Comparison of ENCODE assay signal across 7 cellular contexts in genomic region chrX:66728818-66729271, GRCh38.
DNase-seq lines count a peak whose midpoint lies in the region; ATAC-seq and TF ChIP-seq lines count a peak whose summit lies in the region.

No MANE protein-coding gene starts in this region.

- H3K9me3 Mint-ChIP-seq in naive thymus-derived CD4-positive, alpha-beta T cell, result peaks cover 0 to 4% (median 0%) of the 10 kb centered on the region in 11 donors
- H3K9me3 Mint-ChIP-seq in stimulated activated naive CD8-positive, alpha-beta T cell treated with anti-CD3 and anti-CD28 coated beads, Interleukin-15, Interleukin-2, amounts not matched to agents 100 ng/mL and 50 ng/mL, for 24 hours, result no peaks in the 10 kb centered on the region

- peak overlapping the region; percentile 42 to 53 (median 44) for H3K4me3 ChIP-seq in esophagus muscularis mucosa
- peak overlapping the region; percentile 82 for H3K4me3 ChIP-seq in naive thymus-derived CD4-positive, alpha-beta T cell (ENCODE audit: low read length)

- peaks cover 0 to 8% (median 0%) of the 10 kb centered on the region in 7 donors for H3K4me1 Mint-ChIP-seq in naive thymus-derived CD4-positive, alpha-beta T cell
- peaks cover 3% of the 10 kb centered on the region for H3K4me1 Mint-ChIP-seq in stimulated activated naive CD8-positive, alpha-beta T cell treated with anti-CD3 and anti-CD28 coated beads, Interleukin-15, Interleukin-2, amounts not matched to agents 100 ng/mL and 50 ng/mL, for 24 hours (ENCODE audit: low read depth)

- TF ChIP-seq CTCF in GM13976 (IDR thresholded peaks at IDR 0.05; ENCODE audit: borderline replicate concordance, control extremely low read depth, extremely low read depth, insufficient read depth, missing control alignments) (peak; percentile 49), esophagus muscularis mucosa (IDR thresholded peaks at IDR 0.05) (peak in 2 of 3 experiments; percentile 35 to 51)

- POLR2A ChIA-PET in naive thymus-derived CD4-positive, alpha-beta T cell (lab: Charles Lee), result no interaction called here

- 28% methylated on average over 15 of the region's 21 CpGs for WGBS in esophagus muscularis mucosa

- in situ Hi-C loops in GM13976 (cut with MboI; ENCODE audit: low sequenced_read_pairs, unreplicated experiment), result loop anchor here (25.0 kb wide), 2 partner anchors 717 to 1142 kb away; no protein-coding TSS in a partner anchor

- DNase-seq in GM13976 (ENCODE audit: low spot score) (peak; percentile 21), NCI-H748 (lab: John Stamatoyannopoulos, UW; ENCODE audit: unreplicated experiment) (peak; percentile 70), activated T-cell treated with anti-CD3 and anti-CD28 coated beads for 4 hours (peak; percentile 15), esophagus muscularis mucosa (ENCODE audit: extremely low spot score) (no peak)
- peak; percentile 25 to 75 (median 68) for DNase-seq in naive thymus-derived CD4-positive, alpha-beta T cell

- intact Hi-C loops in esophagus muscularis mucosa (cut with DNase I), result no loop called here
- intact Hi-C loops in naive thymus-derived CD4-positive, alpha-beta T cell (cut with micrococcal nuclease), result loop anchor here (1.0 to 5.0 kb wide), 7 partner anchors 320 to 1752 kb away; partner anchors contain the start of genes LAS1L (in 1 of the 2) and ZC4H2 (in 1 of the 2)

- H3K27ac ChIP-seq in esophagus muscularis mucosa (replicated peaks in 1 of 4), result no peak overlapping the region
- peak overlapping the region; percentile 67 for H3K27ac ChIP-seq in naive thymus-derived CD4-positive, alpha-beta T cell (ENCODE audit: low read depth, low read length)

- no peaks in the 10 kb centered on the region for H3K4me1 ChIP-seq in esophagus muscularis mucosa
- no peaks in the 10 kb centered on the region for H3K4me1 ChIP-seq in naive thymus-derived CD4-positive, alpha-beta T cell (ENCODE audit: control insufficient read depth in 2 of 2, insufficient read depth in 2 of 2, low read length in 2 of 2)

- H3K9me3 ChIP-seq in esophagus muscularis mucosa, result no peaks in the 10 kb centered on the region
- H3K9me3 ChIP-seq in naive thymus-derived CD4-positive, alpha-beta T cell (ENCODE audit: control insufficient read depth in 2 of 3, low read length in 3 of 3), result no peaks in the 10 kb centered on the region

- H3K36me3 ChIP-seq in esophagus muscularis mucosa, result no peaks in the 10 kb centered on the region
- H3K36me3 ChIP-seq in naive thymus-derived CD4-positive, alpha-beta T cell (ENCODE audit: control insufficient read depth in 2 of 3, insufficient read depth in 3 of 3, low read length in 3 of 3), result no peaks in the 10 kb centered on the region

- peak; percentile 83 for ATAC-seq in HG02798 (IDR thresholded peaks at IDR 0.05; ENCODE audit: poor library complexity, unreplicated experiment)
- ATAC-seq in naive thymus-derived CD4-positive, alpha-beta T cell, result peak; percentile 91

- CTCF ChIA-PET in naive thymus-derived CD4-positive, alpha-beta T cell (lab: Charles Lee), result interaction anchor here (0.8 to 1.2 kb wide), 3 partner anchors 1133 to 1694 kb away, joined by 3 to 5 read pairs (median 4); partner anchors contain the start of gene ZC3H12B

- TF ChIP-seq POLR2A in esophagus muscularis mucosa (IDR thresholded peaks at IDR 0.05; ENCODE audit: low read depth), result no peak

- no peaks in the 10 kb centered on the region for H3K27me3 ChIP-seq in esophagus muscularis mucosa
- H3K27me3 ChIP-seq in naive thymus-derived CD4-positive, alpha-beta T cell (ENCODE audit: control insufficient read depth in 2 of 2, insufficient read depth in 2 of 2, low read length in 2 of 2), result no peaks in the 10 kb centered on the region

- H3K27me3 Mint-ChIP-seq in naive thymus-derived CD4-positive, alpha-beta T cell, result no peaks in the 10 kb centered on the region
- H3K27me3 Mint-ChIP-seq in stimulated activated naive CD8-positive, alpha-beta T cell treated with anti-CD3 and anti-CD28 coated beads, Interleukin-15, Interleukin-2, amounts not matched to agents 100 ng/mL and 50 ng/mL, for 24 hours, result no peaks in the 10 kb centered on the region

- no peak for TF ChIP-seq EP300 in esophagus muscularis mucosa (IDR thresholded peaks at IDR 0.05)

- peak overlapping the region; percentile 70 to 96 (median 92) for H3K4me3 Mint-ChIP-seq in naive thymus-derived CD4-positive, alpha-beta T cell
- H3K4me3 Mint-ChIP-seq in stimulated activated naive CD8-positive, alpha-beta T cell treated with anti-CD3 and anti-CD28 coated beads, Interleukin-15, Interleukin-2, amounts not matched to agents 100 ng/mL and 50 ng/mL, for 24 hours, result peak overlapping the region; percentile 86

- peak overlapping the region; percentile 85 to 100 (median 97) for H3K27ac Mint-ChIP-seq in naive thymus-derived CD4-positive, alpha-beta T cell
- H3K27ac Mint-ChIP-seq in stimulated activated naive CD8-positive, alpha-beta T cell treated with anti-CD3 and anti-CD28 coated beads, Interleukin-15, Interleukin-2, amounts not matched to agents 100 ng/mL and 50 ng/mL, for 24 hours, result peak overlapping the region; percentile 63

- H3K36me3 Mint-ChIP-seq in naive thymus-derived CD4-positive, alpha-beta T cell, result no peaks in the 10 kb centered on the region
- no peaks in the 10 kb centered on the region for H3K36me3 Mint-ChIP-seq in stimulated activated naive CD8-positive, alpha-beta T cell treated with anti-CD3 and anti-CD28 coated beads, Interleukin-15, Interleukin-2, amounts not matched to agents 100 ng/mL and 50 ng/mL, for 24 hours (ENCODE audit: low read depth)
